Comparison of ENCODE assay signal across 28 cellular contexts in the genomic region with DNA sequence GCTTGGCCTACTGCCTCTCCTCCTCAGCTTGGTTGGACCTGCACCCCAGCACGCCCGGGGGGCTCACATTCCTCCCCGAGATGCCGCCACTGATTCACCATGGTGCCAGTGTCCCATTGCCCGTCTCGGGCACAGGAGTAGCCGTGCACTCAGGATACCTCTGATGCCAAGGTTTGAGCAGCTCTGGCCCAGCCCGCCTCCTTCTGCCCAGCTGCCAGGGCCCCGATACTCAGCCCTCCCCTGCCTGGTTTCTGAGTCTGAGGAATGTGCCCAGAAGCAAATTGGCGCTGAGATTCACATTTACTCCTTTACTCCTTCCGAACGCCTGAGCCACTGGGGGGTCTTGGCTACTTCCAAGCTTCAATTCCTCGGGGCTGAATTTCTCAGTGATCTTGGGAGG.
DNase-seq lines count a peak whose midpoint lies in the region; ATAC-seq, FAIRE-seq and TF ChIP-seq lines count a peak whose summit lies in the region.
"Had no signal": no experiment of that assay in that cellular context is flagged by ENCODE, and none has a peak within 500 bp of the region (broad histone marks: within the 10 kb centered on the region; RNA-seq: fewer than 3 reads in every experiment).

No MANE protein-coding gene starts in this region.

- FAIRE-seq in kidney (lab: Jason Lieb, UNC): no peak
- FAIRE-seq: GM18507, HepG2, K562 had no signal

- ATAC-seq in Right ventricle myocardium superior (ENCODE audit: poor library complexity): no peak
- no peak for ATAC-seq in left ventricle myocardium superior
- no peak for ATAC-seq in GM21786 (IDR thresholded peaks at IDR 0.05; ENCODE audit: unreplicated experiment)
- no peak for ATAC-seq in stimulated activated naive CD8-positive, alpha-beta T cell treated with anti-CD3 and anti-CD28 coated beads, Interleukin-15, Interleukin-2, amounts not matched to agents 100 U/mL and 50 U/mL, for 24 hours
- ATAC-seq: HepG2, K562 had no signal

- peaks cover 10% of the 10 kb centered on the region for H3K4me1 Mint-ChIP-seq in endodermal cell
- H3K4me1 Mint-ChIP-seq: CD8-positive, alpha-beta memory T cell had no signal

- no peak overlapping the region for H3K9ac ChIP-seq in endodermal cell (ENCODE audit: extremely low read depth, low read length, poor library complexity, severe bottlenecking)
- no peak overlapping the region for H3K9ac ChIP-seq in kidney (ENCODE audit: low read length in 2 of 2)

- H3K4me3 Mint-ChIP-seq in endodermal cell: no peak overlapping the region
- H3K4me3 Mint-ChIP-seq: CD8-positive, alpha-beta memory T cell had no signal

- no peak overlapping the region for H3K4me3 ChIP-seq in endodermal cell (ENCODE audit: low read length)
- H3K4me3 ChIP-seq in kidney (ENCODE audit: low read length in 2 of 2): no peak overlapping the region
- H3K4me3 ChIP-seq in thyroid gland (replicated peaks in 1 of 3): no peak overlapping the region
- H3K4me3 ChIP-seq: K562, PC-9 had no signal

- intact Hi-C loops in Right ventricle myocardium superior (cut with DNase I) (no loop called here), left ventricle myocardium superior (cut with micrococcal nuclease) (no loop called here), kidney (cut with DNase I) (no loop called here), thyroid gland (cut with DNase I) (no loop called here)

- H3K36me3 ChIP-seq in endodermal cell (ENCODE audit: control insufficient read depth, insufficient read depth, low read length) (no peaks in the 10 kb centered on the region), kidney (ENCODE audit: control insufficient read depth in 1 of 2, insufficient read depth in 2 of 2, low read length in 2 of 2) (no peaks in the 10 kb centered on the region), thyroid gland (no peaks in the 10 kb centered on the region)

- no peak overlapping the region for H3K27ac ChIP-seq in endodermal cell (ENCODE audit: low read depth, low read length)
- no peak overlapping the region for H3K27ac ChIP-seq in kidney (ENCODE audit: low read depth in 2 of 2, low read length in 2 of 2)
- peak overlapping the region; percentile 52 to 83 (median 64) for H3K27ac ChIP-seq in thyroid gland
- H3K27ac ChIP-seq: HL-60, PC-9 had no signal

- no peak overlapping the region for H3K27ac Mint-ChIP-seq in endodermal cell

- no peak for TF ChIP-seq CTCF in endodermal cell (conservative IDR thresholded peaks at IDR 0.05)
- TF ChIP-seq CTCF in kidney (IDR thresholded peaks at IDR 0.05; ENCODE audit: borderline replicate concordance, extremely low read depth, insufficient read depth): no peak
- TF ChIP-seq CTCF in thyroid gland (IDR thresholded peaks at IDR 0.05): no peak

- DNase-seq in Right ventricle myocardium superior (peak; percentile 29), left ventricle myocardium superior (no peak), endodermal cell (peak; percentile 45), kidney (peak; percentile 70), thyroid gland (peak; percentile 75 to 84), NCI-H526 (lab: John Stamatoyannopoulos, UW) (no peak)
- DNase-seq in stimulated activated naive CD8-positive, alpha-beta T cell treated with anti-CD3 and anti-CD28 coated beads, Interleukin-15, Interleukin-2, amounts not matched to agents 100 U/mL and 50 U/mL, for 24 hours: no peak
- DNase-seq: AML-193; C1 segment of cervical spinal cord; Calu3; CD8-positive, alpha-beta memory T cell; DMS153; GDM1; H7; NCI-H1092; NCI-H1436; NCI-H1930; NCI-H2227 treated with DMSO at 0.1 percent for 48 hours; NCI-H510A; NCI-H748 treated with DMSO at 0.1 percent for 48 hours; PC-9; RPMI8226; SIG-M5 had no signal

- no peaks in the 10 kb centered on the region for H3K4me1 ChIP-seq in endodermal cell (ENCODE audit: control insufficient read depth, insufficient read depth, low read length)
- no peaks in the 10 kb centered on the region for H3K4me1 ChIP-seq in kidney (ENCODE audit: control insufficient read depth in 1 of 2, insufficient read depth in 1 of 2, low read depth in 1 of 2, low read length in 2 of 2)
- H3K4me1 ChIP-seq in thyroid gland: peaks cover 15 to 20% of the 10 kb centered on the region in 2 donors

- H3K9me3 Mint-ChIP-seq in endodermal cell: no peaks in the 10 kb centered on the region
- H3K9me3 Mint-ChIP-seq: CD8-positive, alpha-beta memory T cell had no signal

- H3K27me3 ChIP-seq in endodermal cell (ENCODE audit: control insufficient read depth, insufficient read depth, low read length, poor library complexity, severe bottlenecking): no peaks in the 10 kb centered on the region
- H3K27me3 ChIP-seq in thyroid gland: no peaks in the 10 kb centered on the region

- no peaks in the 10 kb centered on the region for H3K27me3 Mint-ChIP-seq in endodermal cell (ENCODE audit: insufficient read depth)
- H3K27me3 Mint-ChIP-seq: CD8-positive, alpha-beta memory T cell had no signal

- H3K9me3 ChIP-seq in endodermal cell (ENCODE audit: control insufficient read depth, low read length): no peaks in the 10 kb centered on the region
- no peaks in the 10 kb centered on the region for H3K9me3 ChIP-seq in kidney (ENCODE audit: control insufficient read depth in 1 of 2, low read length in 2 of 2)
- H3K9me3 ChIP-seq in thyroid gland: no peaks in the 10 kb centered on the region

- peak in 1 of 2 donors; percentile 26 for TF ChIP-seq POLR2A in thyroid gland (IDR thresholded peaks at IDR 0.05)

- WGBS in endodermal cell (ENCODE audit: insufficient coverage in 1 of 2, insufficient read length in 1 of 2), 2 experiments: 89 to 93% methylated on average over 13 of the region's 13 CpGs
- WGBS in thyroid gland, 2 donors: 25 to 52% methylated on average over 5 to 13 of the region's 13 CpGs

- no peaks in the 10 kb centered on the region for H3K36me3 Mint-ChIP-seq in endodermal cell (ENCODE audit: low read depth)

Comparison
In these comparisons a context has a peak if more than half of its experiments do, and no peak if none do; other contexts are left out.
1. DNase-seq: peak in Right ventricle myocardium superior (single experiment), endodermal cell (single experiment), kidney (single experiment) and thyroid gland (2 of 2); none in left ventricle myocardium superior (single experiment), NCI-H526 (0 of 2) and stimulated activated naive CD8-positive, alpha-beta T cell treated with anti-CD3 and anti-CD28 coated beads, Interleukin-15, Interleukin-2, amounts not matched to agents 100 U/mL and 50 U/mL, for 24 hours (single experiment).
2. H3K27ac ChIP-seq: peak in thyroid gland (3 of 3); none in endodermal cell (single experiment) and kidney (0 of 2).